In genomic region chr7:42240416-42240815, GRCh38 we compare ENCODE assay signal across 1 cellular context.
TF ChIP-seq lines count a peak whose summit lies in the region.

No MANE protein-coding gene starts in this region.

TF ChIP-seq in HEK293, 187 proteins besides CTCF, POLR2A, EP300 and RAD21 (continued from another document):
- no peak for TF ChIP-seq GFI1B (tag by site-specific recombination; IDR thresholded peaks at IDR 0.05)
- no peak for TF ChIP-seq ZNF701 (tag by site-specific recombination; IDR thresholded peaks at IDR 0.05)
- no peak for TF ChIP-seq IKZF3 (tag by site-specific recombination; IDR thresholded peaks at IDR 0.05)
- peak; percentile 67; the same call in 1 of the 2 replicates for TF ChIP-seq ATF2 (tag by site-specific recombination; IDR thresholded peaks at IDR 0.05; ENCODE audit: low read depth)
- TF ChIP-seq ZBTB11 (tag by site-specific recombination; conservative IDR thresholded peaks at IDR 0.05; ENCODE audit: low read depth), result no peak
- no peak for TF ChIP-seq FEZF1 (tag by site-specific recombination; IDR thresholded peaks at IDR 0.05)
- TF ChIP-seq ZNF433 (tag by site-specific recombination; IDR thresholded peaks at IDR 0.05; ENCODE audit: low read depth), result no peak
- no peak for TF ChIP-seq ZFP69B (tag by site-specific recombination; IDR thresholded peaks at IDR 0.05)
- 0 out of 2 replicates have a peak, but pooled peaks have one; percentile 31 for TF ChIP-seq ZNF692 (tag by site-specific recombination; IDR thresholded peaks at IDR 0.05)
- no peak for TF ChIP-seq ZNF560 (tag by site-specific recombination; IDR thresholded peaks at IDR 0.05; ENCODE audit: borderline replicate concordance)
- TF ChIP-seq PRDM1 (tag by site-specific recombination; IDR thresholded peaks at IDR 0.05), result peak; percentile 12; the same call in 1 of the 2 replicates
- no peak for TF ChIP-seq ZNF544 (tag by site-specific recombination; IDR thresholded peaks at IDR 0.05)
- no peak for TF ChIP-seq MZF1 (tag by site-specific recombination; IDR thresholded peaks at IDR 0.05; ENCODE audit: borderline replicate concordance)
- TF ChIP-seq ZNF488 (tag by site-specific recombination; IDR thresholded peaks at IDR 0.05), result no peak
- TF ChIP-seq ZNF155 (tag by site-specific recombination; IDR thresholded peaks at IDR 0.05), result no peak
- no peak for TF ChIP-seq PRDM4 (tag by site-specific recombination; IDR thresholded peaks at IDR 0.05)
- no peak for TF ChIP-seq TSHZ1 (tag by site-specific recombination; IDR thresholded peaks at IDR 0.05; ENCODE audit: borderline replicate concordance)
- no peak for TF ChIP-seq ZNF133 (tag by site-specific recombination; IDR thresholded peaks at IDR 0.05)
